In genomic region chr7:32958046-32959025, GRCh38 we compare ENCODE assay signal across 8 cellular contexts. TPM values are rescaled to one million over a fixed set of nuclear protein-coding genes. Genes with fewer than 3 reads are reported as not detected.
DNase-seq lines count a peak whose midpoint lies in the region; ATAC-seq, FAIRE-seq and TF ChIP-seq lines count a peak whose summit lies in the region.

No MANE protein-coding gene starts in this region.

- POLR2A ChIA-PET in activated CD4-positive, alpha-beta T cell treated with anti-CD3 and anti-CD28 coated beads for 36 hours (lab: Charles Lee) = interaction anchor here (0.5 kb wide), 1 partner anchor 69 kb away, joined by 4 read pairs; no protein-coding TSS in a partner anchor

- CTCF ChIA-PET in activated CD4-positive, alpha-beta T cell treated with anti-CD3 and anti-CD28 coated beads for 36 hours (lab: Charles Lee) = interaction anchor here (0.6 kb wide), 3 partner anchors 10 to 151 kb away, joined by 3 read pairs; partner anchors contain the start of gene RP9

- no peaks in the 10 kb centered on the region for H3K27me3 ChIP-seq in RWPE2 (ENCODE audit: insufficient read depth, poor library complexity, severe bottlenecking)
- no peaks in the 10 kb centered on the region for H3K27me3 ChIP-seq in muscle layer of duodenum (ENCODE audit: low read depth, low read length)

- ATAC-seq in activated CD4-positive, alpha-beta T cell treated with anti-CD3 and anti-CD28 coated beads for 36 hours = no peak
- peak; percentile 22 for ATAC-seq in RWPE2 (ENCODE audit: low read depth)
- no peak for ATAC-seq in GM18909 (IDR thresholded peaks at IDR 0.05; ENCODE audit: poor library complexity, unreplicated experiment)

- H3K9me3 ChIP-seq in RWPE2 (ENCODE audit: severe bottlenecking) = no peaks in the 10 kb centered on the region
- H3K9me3 ChIP-seq in muscle layer of duodenum (ENCODE audit: control insufficient read depth in 1 of 2, low read length in 2 of 2) = no peaks in the 10 kb centered on the region

- no peaks in the 10 kb centered on the region for H3K36me3 Mint-ChIP-seq in activated CD4-positive, alpha-beta T cell treated with anti-CD3 and anti-CD28 coated beads for 36 hours (ENCODE audit: low read depth)

- H3K9me3 Mint-ChIP-seq in activated CD4-positive, alpha-beta T cell treated with anti-CD3 and anti-CD28 coated beads for 36 hours (ENCODE audit: low read depth) = no peaks in the 10 kb centered on the region

- H3K27ac ChIP-seq in RWPE2 (ENCODE audit: poor library complexity, severe bottlenecking) (peak overlapping the region; percentile 77), epithelial cell of prostate (peak overlapping the region; percentile 92), muscle layer of duodenum (ENCODE audit: low read length) (peak overlapping the region; percentile 88)

- intact Hi-C loops in activated CD4-positive, alpha-beta T cell treated with anti-CD3 and anti-CD28 coated beads for 36 hours (cut with DNase I, micrococcal nuclease) = loop anchor here in 1 of 2 experiments (5.0 kb wide), 1 partner anchor 111 kb away; no protein-coding TSS in a partner anchor

- DNase-seq in activated CD4-positive, alpha-beta T cell treated with anti-CD3 and anti-CD28 coated beads for 36 hours = no peak
- no peak for DNase-seq in activated CD4-positive, alpha-beta T cell treated with anti-CD3 and anti-CD28 coated beads for 4 hours
- DNase-seq in RWPE2 (ENCODE audit: low spot score) (no peak), epithelial cell of prostate (ENCODE audit: low read depth, low spot score) (no peak), GM12891 (ENCODE audit: insufficient read length, low spot score) (no peak)
- no peak for DNase-seq in stimulated activated CD4-positive, alpha-beta T cell treated with anti-CD3 and anti-CD28 coated beads, Interleukin-2, amount 100 ng/mL, for 24 hours

- no peaks in the 10 kb centered on the region for H3K36me3 ChIP-seq in RWPE2 (ENCODE audit: low read depth)
- no peaks in the 10 kb centered on the region for H3K36me3 ChIP-seq in muscle layer of duodenum (ENCODE audit: control insufficient read depth in 1 of 2, insufficient read depth in 2 of 2, low read length in 2 of 2)

- H3K27me3 Mint-ChIP-seq in activated CD4-positive, alpha-beta T cell treated with anti-CD3 and anti-CD28 coated beads for 36 hours = peaks cover 24% of the 10 kb centered on the region

- no peak for TF ChIP-seq POLR2A in GM12891 (IDR thresholded peaks at IDR 0.05; ENCODE audit: low read depth, low read length)

- TF ChIP-seq CTCF in RWPE2 (IDR thresholded peaks at IDR 0.05; ENCODE audit: poor library complexity, severe bottlenecking) = no peak

- H3K4me3 Mint-ChIP-seq in activated CD4-positive, alpha-beta T cell treated with anti-CD3 and anti-CD28 coated beads for 36 hours = peak overlapping the region; percentile 74

- no peak for FAIRE-seq in GM12891 (lab: Jason Lieb, UNC)

- H3K4me1 ChIP-seq in RWPE2 (ENCODE audit: insufficient read depth, poor library complexity, severe bottlenecking) (no peaks in the 10 kb centered on the region), muscle layer of duodenum (ENCODE audit: control insufficient read depth in 1 of 2, insufficient read depth in 2 of 2, low read length in 2 of 2) (peaks cover 0 to 5% of the 10 kb centered on the region in 2 donors)

- peak overlapping the region; percentile 21 for H3K27ac Mint-ChIP-seq in activated CD4-positive, alpha-beta T cell treated with anti-CD3 and anti-CD28 coated beads for 36 hours

- peaks cover 5% of the 10 kb centered on the region for H3K4me1 Mint-ChIP-seq in activated CD4-positive, alpha-beta T cell treated with anti-CD3 and anti-CD28 coated beads for 36 hours

- peak overlapping the region; percentile 68 for H3K4me3 ChIP-seq in RWPE2 (ENCODE audit: severe bottlenecking)
- H3K4me3 ChIP-seq in muscle layer of duodenum (ENCODE audit: low read depth in 1 of 2, low read length in 2 of 2) = peak overlapping the region; percentile 86 to 95

TF ChIP-seq in GM12891, 5 proteins besides CTCF, POLR2A, EP300 and RAD21:
- TF ChIP-seq POU2F2 (IDR thresholded peaks at IDR 0.05; ENCODE audit: low read depth, low read length) = no peak
- TF ChIP-seq TAF1 (IDR thresholded peaks at IDR 0.05; ENCODE audit: low read depth, low read length) = no peak
- TF ChIP-seq SPI1 (IDR thresholded peaks at IDR 0.05; ENCODE audit: low read depth, low read length) = no peak
- TF ChIP-seq POLR2AphosphoS5 (IDR thresholded peaks at IDR 0.05; ENCODE audit: low read depth, low read length) = no peak
- no peak for TF ChIP-seq PAX5 (IDR thresholded peaks at IDR 0.05; ENCODE audit: insufficient read depth, low read length, severe bottlenecking)

RNA-seq across cellular contexts. Expression of gene FKBP9, which starts 1.1 kb away (rescaled TPM):
- 1 to 10 TPM in 1 of 2 experiments, under 1 TPM in 1; 0.37 to 1.0 TPM for total RNA-seq in activated CD4-positive, alpha-beta T cell treated with anti-CD3 and anti-CD28 coated beads for 36 hours
- polyA plus RNA-seq in GM12891 (2012; ENCODE audit: low read depth, missing spikeins) = 5.5 TPM
